Comparison of ENCODE assay signal across 18 cellular contexts in the genomic region with DNA sequence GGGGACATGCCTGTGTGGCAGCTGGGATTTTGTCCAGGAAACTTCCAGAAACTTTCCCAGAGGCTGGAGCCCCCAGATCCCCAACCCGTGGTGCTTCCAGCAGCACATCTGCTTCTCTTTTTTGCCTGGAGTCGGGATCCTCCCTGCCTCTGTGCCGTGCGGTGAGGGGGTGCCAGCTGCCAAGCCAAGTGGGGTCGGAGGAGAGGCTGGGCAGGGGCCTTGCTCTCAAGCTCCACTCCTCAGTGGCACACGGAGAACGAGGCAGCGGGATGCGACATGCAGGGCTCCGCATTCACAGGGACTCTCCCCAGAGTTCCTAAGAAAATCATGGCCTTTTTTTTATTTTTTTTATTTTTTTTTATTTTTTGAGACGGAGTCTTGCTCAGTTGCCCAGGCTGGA.
"Had no signal": no experiment of that assay in that cellular context is flagged by ENCODE, and none has a peak within 500 bp of the region (broad histone marks: within the 10 kb centered on the region; RNA-seq: fewer than 3 reads in every experiment).

No MANE protein-coding gene starts in this region.

- H3K27ac ChIP-seq: brain microvascular endothelial cell, skin epidermis, upper lobe of left lung had no signal

- H3K4me1 ChIP-seq: upper lobe of left lung had no signal

- DNase-seq: activated CD4-positive, alpha-beta memory T cell treated with anti-CD3 and anti-CD28 coated beads, Interleukin-2, amount 10 ng/mL, durations not matched to agents 7 days and 5 days; activated CD4-positive, alpha-beta T cell treated with anti-CD3 and anti-CD28 coated beads for 48 hours; activated CD4-positive, CD25-positive, alpha-beta regulatory T cell; activated naive CD4-positive, alpha-beta T cell treated with anti-CD3 and anti-CD28 coated beads for 36 hours; activated naive CD8-positive, alpha-beta T cell treated with anti-CD3 and anti-CD28 coated beads, Interleukin-2, amount 50 U/mL, for 24 hours; activated T-cell treated with anti-CD3 and anti-CD28 coated beads, Interleukin-2, amount 50 U/mL, for 1 hour; aorta; brain microvascular endothelial cell; effector memory CD4-positive, alpha-beta T cell; left cardiac atrium; nephron progenitor cell; stimulated activated naive CD8-positive, alpha-beta T cell treated with anti-CD3 and anti-CD28 coated beads, Interleukin-15, Interleukin-2, amounts not matched to agents 100 U/mL and 50 U/mL, for 24 hours; T1000; upper lobe of left lung had no signal

- H3K36me3 ChIP-seq: brain microvascular endothelial cell, esophagus muscularis mucosa, upper lobe of left lung had no signal

- H3K27me3 ChIP-seq: esophagus muscularis mucosa, upper lobe of left lung had no signal

- H3K4me3 ChIP-seq: esophagus muscularis mucosa, lung, skin epidermis, upper lobe of left lung had no signal

- ATAC-seq: activated naive CD8-positive, alpha-beta T cell treated with anti-CD3 and anti-CD28 coated beads, Interleukin-2, amount 50 U/mL, for 24 hours; activated T-helper 17 cell treated with anti-CD3 and anti-CD28 coated beads, Interleukin-2, amount 50 U/mL, for 72 hours; stimulated activated naive CD8-positive, alpha-beta T cell treated with anti-CD3 and anti-CD28 coated beads, Interleukin-15, Interleukin-2, amounts not matched to agents 100 U/mL and 50 U/mL, for 24 hours had no signal
